13 cellular contexts compared by ENCODE assay signal in the genomic region with DNA sequence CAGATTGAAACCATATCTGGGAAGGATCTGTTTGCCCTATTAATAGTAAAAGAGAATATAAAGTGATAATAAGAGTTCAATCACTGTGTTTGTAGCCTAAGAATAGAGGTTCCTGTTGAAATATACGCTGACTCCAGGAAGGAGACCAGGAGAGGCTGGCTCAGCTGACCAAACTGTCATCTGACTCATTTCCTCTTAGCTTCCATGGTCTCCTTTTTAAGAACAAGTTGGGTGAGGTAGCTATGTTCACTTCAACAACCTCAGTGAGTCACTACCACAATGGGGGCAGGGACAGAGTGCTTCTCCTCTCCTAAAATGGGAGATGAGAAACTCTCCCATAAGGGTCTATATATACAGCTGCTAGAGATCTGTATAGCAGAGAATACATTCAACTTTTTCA.
DNase-seq lines count a peak whose midpoint lies in the region; ATAC-seq and TF ChIP-seq lines count a peak whose summit lies in the region.
"Had no signal": no experiment of that assay in that cellular context is flagged by ENCODE, and none has a peak within 500 bp of the region (broad histone marks: within the 10 kb centered on the region; RNA-seq: fewer than 3 reads in every experiment).

No MANE protein-coding gene starts in this region.

- H3K36me3 ChIP-seq in MM.1S (replicated peaks; ENCODE audit: insufficient read depth, low read length): no peaks in the 10 kb centered on the region
- H3K36me3 ChIP-seq: tibial nerve had no signal

- H3K9me3 ChIP-seq in MM.1S (replicated peaks; ENCODE audit: insufficient read depth, low read length): no peaks in the 10 kb centered on the region
- H3K9me3 ChIP-seq: body of pancreas had no signal

- POLR2A ChIA-PET in RWPE1 (lab: Yijun Ruan, JAX; ENCODE audit: low non-redundant PET): no interaction called here

- DNase-seq in AG08396 (ENCODE audit: low spot score) (peak; percentile 55), HK-2 (ENCODE audit: unreplicated experiment) (peak; percentile 10), RWPE1 (ENCODE audit: low spot score) (peak; percentile 22), foreskin melanocyte (peak; percentile 69), globus pallidus (ENCODE audit: low spot score) (no peak), MM.1S (no peak), NCI-H2171 treated with DMSO at 0.1 percent for 48 hours (lab: John Stamatoyannopoulos, UW) (no peak)
- DNase-seq: NCI-H1105 had no signal

- H3F3A ChIP-seq in MM.1S (ENCODE audit: insufficient read depth, low read length): no peaks in the 10 kb centered on the region

- H3K4me3 ChIP-seq in MM.1S (ENCODE audit: low read length): no peak overlapping the region
- H3K4me3 ChIP-seq: body of pancreas, tibial nerve had no signal

- TF ChIP-seq CTCF in RWPE1 (conservative IDR thresholded peaks at IDR 0.05; ENCODE audit: low read depth): no peak
- no peak for TF ChIP-seq CTCF in MM.1S (IDR thresholded peaks at IDR 0.05; ENCODE audit: low read length)

- no peaks in the 10 kb centered on the region for H3K79me2 ChIP-seq in MM.1S (ENCODE audit: low read length)

- no peaks in the 10 kb centered on the region for H4K20me1 ChIP-seq in MM.1S (ENCODE audit: insufficient read depth, low read length)

- H2AFZ ChIP-seq in MM.1S (ENCODE audit: low read length): no peak overlapping the region

- CTCF ChIA-PET in RWPE1 (lab: Yijun Ruan, JAX): no interaction called here

- H3K4me2 ChIP-seq in MM.1S (ENCODE audit: low read depth, low read length): no peak overlapping the region

- no peak overlapping the region for H3K27ac ChIP-seq in RWPE1
- H3K27ac ChIP-seq in MM.1S (ENCODE audit: low read length): no peak overlapping the region
- H3K27ac ChIP-seq: body of pancreas, C4-2B, tibial nerve had no signal

- H3K9ac ChIP-seq in MM.1S (ENCODE audit: low read length): no peak overlapping the region

- ATAC-seq in HG03432 (IDR thresholded peaks at IDR 0.05; ENCODE audit: unreplicated experiment): no peak
- ATAC-seq: body of pancreas, sciatic nerve had no signal

- no peaks in the 10 kb centered on the region for H3K4me1 ChIP-seq in MM.1S (ENCODE audit: low read length)
- H3K4me1 ChIP-seq: body of pancreas, tibial nerve had no signal

- H3K27me3 ChIP-seq in MM.1S (replicated peaks; ENCODE audit: insufficient read depth, low read length): no peaks in the 10 kb centered on the region
- H3K27me3 ChIP-seq: body of pancreas, tibial nerve had no signal

- no peaks in the 10 kb centered on the region for H3K9me2 ChIP-seq in MM.1S (replicated peaks; ENCODE audit: insufficient read depth, low read length)

Comparison
In these comparisons a context has a peak if more than half of its experiments do, and no peak if none do; other contexts are left out.
1. DNase-seq: peak in AG08396 (single experiment), HK-2 (single experiment), RWPE1 (single experiment) and foreskin melanocyte (single experiment); none in globus pallidus (single experiment), MM.1S (single experiment) and NCI-H2171 treated with DMSO at 0.1 percent for 48 hours (single experiment).